In the genomic region with DNA sequence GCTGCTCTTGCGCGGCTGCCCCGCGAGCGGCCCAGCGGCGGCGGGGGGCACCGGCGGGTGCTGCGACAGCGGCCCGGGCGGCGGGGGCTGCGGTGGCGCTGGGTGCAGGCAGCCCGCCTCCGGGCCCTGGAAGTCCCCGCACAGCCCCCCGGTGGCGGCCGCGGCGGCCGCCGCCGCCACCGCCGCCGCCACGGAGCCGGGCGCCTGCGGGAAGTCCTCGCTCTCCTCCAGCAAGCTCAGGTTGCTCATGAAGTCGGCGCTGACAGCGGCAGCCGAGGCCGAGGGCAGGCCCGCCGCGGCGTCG, we compare ENCODE assay signal across 8 cellular contexts. TPM values are rescaled to one million over a fixed set of nuclear protein-coding genes. Genes with fewer than 3 reads are reported as not detected.
DNase-seq lines count a peak whose midpoint lies in the region; ATAC-seq and TF ChIP-seq lines count a peak whose summit lies in the region.

No MANE protein-coding gene starts in this region.

- H3K4me1 ChIP-seq in BLaER1 (peaks cover 54% of the 10 kb centered on the region), SJCRH30 (peaks cover 7% of the 10 kb centered on the region), muscle layer of colon (ENCODE audit: insufficient read depth, low read length) (peaks cover 28% of the 10 kb centered on the region), upper lobe of right lung (peaks cover 18% of the 10 kb centered on the region)

- H3K9me3 ChIP-seq in BLaER1, result no peaks in the 10 kb centered on the region
- H3K9me3 ChIP-seq in SJCRH30 (replicated peaks), result no peaks in the 10 kb centered on the region
- H3K9me3 ChIP-seq in muscle layer of colon (ENCODE audit: low read length), result no peaks in the 10 kb centered on the region
- H3K9me3 ChIP-seq in upper lobe of right lung, result no peaks in the 10 kb centered on the region

- H4K20me1 ChIP-seq in BLaER1, result peaks cover 53% of the 10 kb centered on the region

- H3K4me3 ChIP-seq in BLaER1 (peak overlapping the region; percentile 98), SJCRH30 (peak overlapping the region; percentile 90), muscle layer of colon (ENCODE audit: low read depth in 1 of 2, low read length in 2 of 2) (peak overlapping the region; percentile 84 to 99), upper lobe of right lung (peak overlapping the region; percentile 75)

- peak overlapping the region; percentile 93 for H3K27ac ChIP-seq in BLaER1
- H3K27ac ChIP-seq in SJCRH30, result peak overlapping the region; percentile 47; the same call in 1 of the 2 replicates
- H3K27ac ChIP-seq in caudate nucleus (ENCODE audit: low read depth, low read length), result peak overlapping the region; percentile 94
- H3K27ac ChIP-seq in muscle layer of colon (ENCODE audit: low read depth, low read length), result peak overlapping the region; percentile 99
- H3K27ac ChIP-seq in upper lobe of right lung, result peak overlapping the region; percentile 93

- no peaks in the 10 kb centered on the region for H3K36me3 ChIP-seq in BLaER1
- H3K36me3 ChIP-seq in SJCRH30, result no peaks in the 10 kb centered on the region
- H3K36me3 ChIP-seq in muscle layer of colon (ENCODE audit: insufficient read depth, low read length), result no peaks in the 10 kb centered on the region
- no peaks in the 10 kb centered on the region for H3K36me3 ChIP-seq in upper lobe of right lung

- intact Hi-C loops in upper lobe of right lung (cut with DNase I), result no loop called here

- H3K4me2 ChIP-seq in BLaER1, result peak overlapping the region; percentile 91

- H3K27me3 ChIP-seq in BLaER1 (no peaks in the 10 kb centered on the region), SJCRH30 (no peaks in the 10 kb centered on the region), muscle layer of colon (ENCODE audit: control insufficient read depth in 1 of 2, insufficient read depth in 2 of 2, low read length in 2 of 2) (no peaks in the 10 kb centered on the region), upper lobe of right lung (no peaks in the 10 kb centered on the region)

- H3K9ac ChIP-seq in BLaER1 (peak overlapping the region; percentile 94), muscle layer of colon (ENCODE audit: low read length) (peak overlapping the region; percentile 44)

- peak; percentile 0 for ATAC-seq in GM21786 (IDR thresholded peaks at IDR 0.05; ENCODE audit: unreplicated experiment)
- no peak for ATAC-seq in upper lobe of right lung
- no peak for ATAC-seq in HG03457 (IDR thresholded peaks at IDR 0.05; ENCODE audit: unreplicated experiment)

- TF ChIP-seq CTCF in upper lobe of right lung (IDR thresholded peaks at IDR 0.05), result no peak

- DNase-seq in SJCRH30, result peak; percentile 39 to 50
- peak in 7 of 61 donors; percentile 23 to 54 (median 52) for DNase-seq in caudate nucleus (lab: John Stamatoyannopoulos, UW)
- no peak for DNase-seq in upper lobe of right lung
- no peak for DNase-seq in CD1c-positive myeloid dendritic cell (ENCODE audit: extremely low spot score)

RNA-seq across cellular contexts. Expression of gene FOXO1, which starts 0.7 kb away (rescaled TPM):
- total RNA-seq in SJCRH30 (2014; rRNA removed; shearing (Covaris generic)), result 47.0 and 53.7 TPM in 2 replicates
- total RNA-seq in upper lobe of right lung, result 29.4 TPM

Comparison
In these comparisons a context has a peak if more than half of its experiments do, and no peak if none do; other contexts are left out.
1. H3K27ac ChIP-seq: peak in every context shown above with its lines; median percentile 99 in muscle layer of colon; 94 in caudate nucleus; 93 in BLaER1; 93 in upper lobe of right lung; 47 in SJCRH30.
2. DNase-seq: peak in SJCRH30 (2 of 2); none in upper lobe of right lung (single experiment) and CD1c-positive myeloid dendritic cell (single experiment).
3. Peak in every context shown above with its lines, with median percentiles within 50 percentile points of each other: H3K4me3 ChIP-seq.